ENCODE assay signal across 9 cellular contexts in the genomic region with DNA sequence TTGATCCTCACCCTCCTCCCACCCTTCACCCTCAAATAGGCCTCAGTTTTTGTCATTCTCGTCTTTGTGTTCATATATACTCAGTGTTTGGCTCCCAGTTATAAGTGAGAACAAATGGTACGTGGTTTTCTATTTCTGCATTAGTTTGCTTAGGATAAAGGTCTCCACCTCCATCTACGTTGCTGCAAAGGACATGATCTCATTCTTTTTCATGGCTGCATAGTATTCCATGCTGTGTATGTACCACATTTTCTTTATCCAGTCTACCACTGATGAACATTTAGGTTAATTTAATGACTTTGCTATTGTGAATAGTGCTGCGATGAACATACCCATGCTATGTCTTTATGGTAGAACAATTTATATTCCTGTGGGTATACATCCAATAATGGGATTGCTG.
"Had no signal": no experiment of that assay in that cellular context is flagged by ENCODE, and none has a peak within 500 bp of the region (broad histone marks: within the 10 kb centered on the region; RNA-seq: fewer than 3 reads in every experiment).

No MANE protein-coding gene starts in this region.

- H3K4me1 Mint-ChIP-seq: H9, IgD-negative memory B cell had no signal

- H3K4me3 Mint-ChIP-seq: H9, HFFc6, IgD-negative memory B cell had no signal

- H3K9ac ChIP-seq: GM23248 had no signal

- H3K27ac Mint-ChIP-seq: H9, HFFc6, IgD-negative memory B cell had no signal

- FAIRE-seq: H54, HepG2 had no signal

- ATAC-seq: HepG2 had no signal

- H3K9me3 Mint-ChIP-seq: HFFc6 had no signal

- DNase-seq: GM23248, GOT3, H9, HCEC 1CT, HFFc6 had no signal

- H3K36me3 Mint-ChIP-seq: IgD-negative memory B cell had no signal

- H3K4me3 ChIP-seq: GM23248 had no signal

- H3K27ac ChIP-seq: GM23248, HL-60 had no signal

- H2AFZ ChIP-seq: GM23248 had no signal

- H3K27me3 Mint-ChIP-seq: IgD-negative memory B cell had no signal
